Comparison of ENCODE assay signal across 14 cellular contexts in the genomic region with DNA sequence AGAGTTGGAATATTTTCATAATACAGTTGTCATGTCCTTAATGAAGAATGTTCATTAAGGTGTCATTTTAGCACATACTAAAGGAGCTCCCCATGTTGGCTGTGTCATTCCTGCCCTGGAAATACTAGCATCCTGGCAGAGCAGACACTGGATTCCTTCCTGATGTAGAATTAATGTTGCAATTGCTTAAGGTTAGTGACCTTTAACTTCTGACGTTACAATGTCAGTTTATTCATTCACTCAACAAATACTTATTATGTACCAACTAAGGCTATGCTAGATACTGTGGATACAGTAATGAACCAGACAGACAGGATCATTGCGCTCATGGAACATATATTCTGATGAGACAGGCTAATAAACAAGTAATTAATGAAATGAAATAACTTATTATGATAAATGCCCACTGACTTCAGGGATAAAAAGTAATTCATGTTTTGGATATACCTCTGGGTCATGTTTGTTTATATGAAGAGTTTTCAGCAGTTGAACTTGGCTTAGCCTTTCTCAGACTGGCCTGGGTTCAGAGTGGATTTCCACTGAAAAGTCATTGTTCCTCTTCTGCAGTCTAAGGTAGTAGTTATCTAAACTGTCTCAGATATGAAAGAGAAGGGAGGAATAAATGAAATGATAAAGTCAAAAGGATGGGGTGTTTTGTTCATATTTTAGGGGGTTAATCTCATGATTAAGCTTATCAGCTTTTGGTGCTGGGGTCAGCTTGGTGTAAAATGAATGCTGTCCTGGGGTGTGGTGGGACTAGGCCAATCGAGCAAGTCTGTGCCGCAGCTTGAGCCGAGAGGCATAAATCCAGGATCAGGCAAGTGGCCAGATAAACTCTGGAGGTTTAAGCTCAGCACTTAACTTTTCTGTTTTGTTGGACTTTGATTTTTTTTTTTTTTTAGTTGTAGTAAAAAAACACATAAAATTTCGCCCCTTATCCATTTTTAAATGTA. TPM values are rescaled to one million over a fixed set of nuclear protein-coding genes. Genes with fewer than 3 reads are reported as not detected.
DNase-seq lines count a peak whose midpoint lies in the region; ATAC-seq and TF ChIP-seq lines count a peak whose summit lies in the region.
"Had no signal": no experiment of that assay in that cellular context is flagged by ENCODE, and none has a peak within 500 bp of the region (broad histone marks: within the 10 kb centered on the region; RNA-seq: fewer than 3 reads in every experiment).

No MANE protein-coding gene starts in this region.

- no peak for TF ChIP-seq CTCF in CD14-positive monocyte (IDR thresholded peaks at IDR 0.05)
- no peak for TF ChIP-seq CTCF in fibroblast of mammary gland (conservative IDR thresholded peaks at IDR 0.05; ENCODE audit: control insufficient read depth, insufficient read depth, low read depth, low read length)
- no peak for TF ChIP-seq CTCF in psoas muscle (IDR thresholded peaks at IDR 0.05)

- H3K27me3 Mint-ChIP-seq in CD14-positive monocyte (ENCODE audit: low read depth in 3 of 3) (no peaks in the 10 kb centered on the region), T-helper 17 cell (no peaks in the 10 kb centered on the region)

- peaks cover 60% of the 10 kb centered on the region for H3K4me1 ChIP-seq in psoas muscle

- H3K36me3 Mint-ChIP-seq in CD14-positive monocyte (peaks cover 47 to 52% of the 10 kb centered on the region in 2 donors), T-helper 17 cell (ENCODE audit: low read depth) (peaks cover 10% of the 10 kb centered on the region)

- H3K27ac ChIP-seq in psoas muscle, result peak overlapping the region; percentile 77

- H3K4me3 ChIP-seq in fibroblast of mammary gland (ENCODE audit: control insufficient read depth, low read depth, low read length) (no peak overlapping the region), psoas muscle (no peak overlapping the region)

- H3K9me3 ChIP-seq in T-helper 17 cell (ENCODE audit: control insufficient read depth, low read length, poor library complexity, severe bottlenecking) (no peaks in the 10 kb centered on the region), psoas muscle (no peaks in the 10 kb centered on the region)

- H3K4me1 Mint-ChIP-seq in CD14-positive monocyte, result peaks cover 16% of the 10 kb centered on the region
- H3K4me1 Mint-ChIP-seq in T-helper 17 cell, result peaks cover 24% of the 10 kb centered on the region

- H3K9me3 Mint-ChIP-seq in CD14-positive monocyte, result no peaks in the 10 kb centered on the region

- H3K27ac Mint-ChIP-seq in CD14-positive monocyte (peak overlapping the region in 5 of 7 donors; percentile 13 to 73 (median 32)), T-helper 17 cell (peak overlapping the region; percentile 60)

- intact Hi-C loops in CD14-positive monocyte (cut with micrococcal nuclease) (no loop called here), psoas muscle (cut with DNase I) (no loop called here)

- DNase-seq in CD14-positive monocyte (ENCODE audit: low spot score) (no peak), T-helper 17 cell (no peak), fibroblast of mammary gland (ENCODE audit: low read depth) (peak; percentile 23), psoas muscle (no peak), CD1c-positive myeloid dendritic cell (ENCODE audit: extremely low spot score) (no peak), hypothalamus (lab: John Stamatoyannopoulos, UW) (no peak), kidney glomerular epithelial cell (lab: John Stamatoyannopoulos, UW) (no peak)
- DNase-seq: activated CD4-positive, alpha-beta T cell treated with anti-CD3 and anti-CD28 coated beads for 48 hours; effector memory CD4-positive, alpha-beta T cell; H7; mesenchymal stem cell; stimulated activated CD4-positive, alpha-beta T cell treated with anti-CD3 and anti-CD28 coated beads, Interleukin-4, amount 100 ng/mL, for 24 hours; stimulated activated naive CD4-positive, alpha-beta T cell had no signal

- H3K36me3 ChIP-seq in psoas muscle (ENCODE audit: insufficient read depth in 1 of 2, low read depth in 1 of 2), result peaks cover 11 to 27% of the 10 kb centered on the region in 2 donors

- ATAC-seq in T-helper 17 cell, result no peak
- ATAC-seq in psoas muscle, result peak in 1 of 4 donors; percentile 31
- ATAC-seq in HG02759 (IDR thresholded peaks at IDR 0.05; ENCODE audit: unreplicated experiment), result no peak

- WGBS in psoas muscle, 3 donors, result 33 to 39% (median 33%) methylated on average over 6 of the region's 6 CpGs

- H3K27me3 ChIP-seq in psoas muscle (ENCODE audit: insufficient read depth in 3 of 3, low read length in 2 of 3), result no peaks in the 10 kb centered on the region

- no peak overlapping the region for H3K4me3 Mint-ChIP-seq in CD14-positive monocyte
- no peak overlapping the region for H3K4me3 Mint-ChIP-seq in T-helper 17 cell

RNA-seq across cellular contexts. Expression of gene KCNQ4, which starts 43.3 kb away (rescaled TPM):
- polyA plus RNA-seq in CD14-positive monocyte (not detected), psoas muscle (1 to 10 TPM; 1.9 to 2.7 (median 2.1) TPM)
- total RNA-seq in T-helper 17 cell (under 1 TPM; 0.17 to 0.86 TPM), psoas muscle (1 to 10 TPM; 4.6 to 9.1 (median 6.3) TPM)

RNA-seq across cellular contexts. Expression of gene NFYC, which starts 48.8 kb away (rescaled TPM):
- polyA plus RNA-seq in CD14-positive monocyte (10 to 100 TPM; 61.2 to 68.2 TPM), psoas muscle (10 to 100 TPM; 52.0 to 69.0 (median 58.6) TPM)
- total RNA-seq in T-helper 17 cell (10 to 100 TPM; 42.3 to 45.7 TPM), psoas muscle (10 to 100 TPM; 45.8 to 67.8 (median 61.1) TPM)
